9 cellular contexts compared by ENCODE assay signal in the genomic region with DNA sequence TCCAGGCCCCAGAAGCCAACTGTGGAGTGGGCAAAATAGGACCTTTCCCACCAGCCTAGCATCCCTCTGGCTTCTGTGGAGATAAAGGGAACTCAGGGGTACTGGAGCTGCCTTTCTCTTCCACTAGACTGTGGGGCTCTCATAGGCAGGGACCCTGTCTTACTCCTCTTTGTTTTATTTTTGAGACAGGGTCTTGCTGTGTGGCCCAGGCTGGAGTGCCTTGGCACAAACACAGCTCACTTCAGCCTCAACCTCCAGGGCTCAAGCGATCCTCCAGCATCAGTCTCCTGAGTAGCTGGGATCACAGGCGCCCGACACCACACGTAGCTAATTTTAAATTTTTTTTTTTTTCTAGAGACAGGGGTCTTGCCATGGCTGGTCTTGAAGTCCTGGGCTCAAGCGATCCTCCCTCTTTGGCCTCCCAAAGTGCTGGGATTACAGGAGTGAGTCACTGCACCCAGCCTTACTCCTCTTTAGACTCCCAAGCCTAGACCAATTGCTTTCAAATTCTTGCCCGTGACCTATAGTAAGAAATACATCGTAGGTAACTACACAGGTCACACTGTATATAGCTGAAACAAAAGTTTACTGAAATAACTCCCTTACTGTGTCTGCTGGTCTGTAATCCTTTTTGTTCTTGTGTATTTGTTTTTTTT. TPM values are rescaled to one million over a fixed set of nuclear protein-coding genes. Genes with fewer than 3 reads are reported as not detected.
DNase-seq lines count a peak whose midpoint lies in the region; ATAC-seq, FAIRE-seq and TF ChIP-seq lines count a peak whose summit lies in the region.
"Had no signal": no experiment of that assay in that cellular context is flagged by ENCODE, and none has a peak within 500 bp of the region (broad histone marks: within the 10 kb centered on the region; RNA-seq: fewer than 3 reads in every experiment).

No MANE protein-coding gene starts in this region.

- no peaks in the 10 kb centered on the region for H3K27me3 ChIP-seq in DND-41 (ENCODE audit: insufficient read depth, low read length, poor library complexity)
- H3K27me3 ChIP-seq in PC-9 (ENCODE audit: insufficient read depth, low read depth), result no peaks in the 10 kb centered on the region
- H3K27me3 ChIP-seq in endothelial cell of umbilical vein (ENCODE audit: control insufficient read depth in 2 of 2, insufficient read depth in 2 of 2, low read length in 2 of 2), result no peaks in the 10 kb centered on the region
- no peaks in the 10 kb centered on the region for H3K27me3 ChIP-seq in prostate gland (replicated peaks; ENCODE audit: insufficient read depth)
- no peaks in the 10 kb centered on the region for H3K27me3 ChIP-seq in aorta (ENCODE audit: control insufficient read depth in 1 of 2, insufficient read depth in 2 of 2, low read length in 1 of 2)

- dilution Hi-C loops in endothelial cell of umbilical vein (cut with MboI; ENCODE audit: extremely low pct_ligation_motif_present, low sequenced_read_pairs), result no loop called here

- H3K4me1 ChIP-seq in DND-41 (ENCODE audit: insufficient read depth, low read length) (peaks cover 34% of the 10 kb centered on the region), PC-9 (replicated peaks; ENCODE audit: insufficient read depth) (peaks cover 56% of the 10 kb centered on the region), endothelial cell of umbilical vein (ENCODE audit: control insufficient read depth, extremely low read depth, insufficient read depth, low read length) (peaks cover 24% of the 10 kb centered on the region), prostate gland (replicated peaks) (peaks cover 33% of the 10 kb centered on the region), aorta (ENCODE audit: control insufficient read depth in 1 of 2, insufficient read depth in 2 of 2, low read length in 2 of 2) (no peaks in the 10 kb centered on the region)

- WGBS in prostate gland, result 89% methylated on average over 7 of the region's 7 CpGs
- 92 to 96% methylated on average over 7 of the region's 7 CpGs for WGBS in aorta, 2 donors

- CTCF ChIA-PET in PC-9 (lab: Charles Lee), result no interaction called here
- CTCF ChIA-PET in endothelial cell of umbilical vein (lab: Charles Lee), result interaction anchor here (0.5 to 1.3 kb wide), 2 partner anchors 152 to 307 kb away, joined by 3 read pairs; partner anchors contain the start of gene SREBF1

- TF ChIP-seq CTCF in DND-41 (IDR thresholded peaks at IDR 0.05; ENCODE audit: borderline replicate concordance, extremely low read depth, low read length, poor library complexity, severe bottlenecking) (no peak), PC-9 (conservative IDR thresholded peaks at IDR 0.05) (no peak), endothelial cell of umbilical vein (IDR thresholded peaks at IDR 0.05; ENCODE audit: extremely low read depth in 1 of 2, insufficient read depth in 1 of 2, low read depth in 1 of 2, low read length in 2 of 2) (no peak), prostate gland (IDR thresholded peaks at IDR 0.05) (no peak), D721Med (IDR thresholded peaks at IDR 0.05; ENCODE audit: insufficient read depth, missing control alignments) (no peak)

- H3K4me3 ChIP-seq in DND-41 (ENCODE audit: low read depth in 1 of 2, low read length in 2 of 2) (peak overlapping the region in 1 of 2 experiments; percentile 79; a peak in 2 of 4 replicates), PC-9 (peak overlapping the region; percentile 73; the same call in 1 of the 2 replicates), endothelial cell of umbilical vein (replicated peaks in 1 of 3; ENCODE audit: insufficient read depth in 1 of 3, low read depth in 1 of 3, low read length in 3 of 3) (no peak overlapping the region), prostate gland (no peak overlapping the region), aorta (ENCODE audit: low read length in 2 of 2) (no peak overlapping the region)

- BruUV-seq in PC-9 (replicated peaks; lab: Mats Ljungman, UMichigan) (no TSS peak), endothelial cell of umbilical vein (replicated peaks; lab: Mats Ljungman, UMichigan) (no TSS peak)

- no peak for DNase-seq in DND-41
- DNase-seq in PC-9, result peak in 1 of 2 experiments; percentile 49
- no peak for DNase-seq in endothelial cell of umbilical vein (ENCODE audit: low read depth, low spot score)
- no peak for DNase-seq in prostate gland (ENCODE audit: low spot score)
- DNase-seq in D721Med (ENCODE audit: insufficient read length, low spot score), result no peak
- DNase-seq in head of caudate nucleus, result no peak
- no peak for DNase-seq in aorta
- DNase-seq: NCI-H2081 had no signal

- no peak for FAIRE-seq in endothelial cell of umbilical vein (lab: Jason Lieb, UNC)
- FAIRE-seq in D721Med (lab: Jason Lieb, UNC), result no peak

- POLR2A ChIA-PET in PC-9 (lab: Charles Lee; ENCODE audit: unreplicated experiment) (interaction anchor here (0.6 kb wide), 2 partner anchors 26 to 44 kb away, joined by 5 to 6 read pairs; no protein-coding TSS in a partner anchor), endothelial cell of umbilical vein (lab: Charles Lee) (no interaction called here)

- peaks cover 76% of the 10 kb centered on the region for H3K79me2 ChIP-seq in DND-41 (ENCODE audit: insufficient read depth, low read length)
- H3K79me2 ChIP-seq in PC-9 (ENCODE audit: low read depth), result peaks cover 69% of the 10 kb centered on the region
- H3K79me2 ChIP-seq in endothelial cell of umbilical vein (ENCODE audit: control insufficient read depth, insufficient read depth, low read length), result peaks cover 68% of the 10 kb centered on the region

- peak overlapping the region; percentile 87 for H3K4me2 ChIP-seq in DND-41 (ENCODE audit: insufficient read depth, low read length)
- H3K4me2 ChIP-seq in PC-9, result peak overlapping the region; percentile 95
- H3K4me2 ChIP-seq in endothelial cell of umbilical vein (ENCODE audit: insufficient read depth, low read length), result no peak overlapping the region

- ATAC-seq in DND-41 (ENCODE audit: insufficient read depth, low read depth) (no peak), GM18511 (IDR thresholded peaks at IDR 0.05; ENCODE audit: unreplicated experiment) (no peak), aorta (ENCODE audit: low FRiP score) (no peak)

- H3K9ac ChIP-seq in DND-41 (ENCODE audit: low read depth, low read length) (peak overlapping the region; percentile 97), endothelial cell of umbilical vein (replicated peaks; ENCODE audit: extremely low read depth, insufficient read depth, low read length) (peak overlapping the region; percentile 86)

- H3K9me3 ChIP-seq in DND-41 (ENCODE audit: insufficient read depth, low read length, severe bottlenecking) (no peaks in the 10 kb centered on the region), PC-9 (ENCODE audit: insufficient read depth, low read depth) (no peaks in the 10 kb centered on the region), endothelial cell of umbilical vein (replicated peaks; ENCODE audit: control insufficient read depth, insufficient read depth, low read length) (no peaks in the 10 kb centered on the region), prostate gland (no peaks in the 10 kb centered on the region), aorta (ENCODE audit: control insufficient read depth, low read length) (no peaks in the 10 kb centered on the region)

- H4K20me1 ChIP-seq in DND-41 (ENCODE audit: insufficient read depth, low read length), result peaks cover 52% of the 10 kb centered on the region
- no peaks in the 10 kb centered on the region for H4K20me1 ChIP-seq in PC-9 (ENCODE audit: insufficient read depth)
- no peaks in the 10 kb centered on the region for H4K20me1 ChIP-seq in endothelial cell of umbilical vein (replicated peaks; ENCODE audit: control insufficient read depth, extremely low read depth, insufficient read depth, low read length)

- intact Hi-C loops in PC-9 (cut with micrococcal nuclease; ENCODE audit: unreplicated experiment) (loop anchor here (2.0 kb wide), 1 partner anchor 99 kb away; no protein-coding TSS in a partner anchor), endothelial cell of umbilical vein (cut with micrococcal nuclease) (loop anchor here (2.0 to 5.0 kb wide), 2 partner anchors 101 to 193 kb away; no protein-coding TSS in a partner anchor), prostate gland (cut with DNase I) (loop anchor here (2.0 to 5.0 kb wide), 3 partner anchors 91 to 353 kb away; partner anchors contain the start of genes ATPAF2 and GID4), head of caudate nucleus (cut with DNase I) (loop anchor here (5.0 to 10.0 kb wide), 3 partner anchors 38 to 173 kb away; no protein-coding TSS in a partner anchor), aorta (cut with DNase I) (loop anchor here (5.0 to 10.0 kb wide), 4 partner anchors 38 to 348 kb away; no protein-coding TSS in a partner anchor)

- TF ChIP-seq POLR2A in endothelial cell of umbilical vein (IDR thresholded peaks at IDR 0.05; ENCODE audit: low read depth, low read length) (no peak), prostate gland (IDR thresholded peaks at IDR 0.05) (no peak)

- H2AFZ ChIP-seq in DND-41 (ENCODE audit: low read depth, low read length) (no peak overlapping the region), PC-9 (no peak overlapping the region), endothelial cell of umbilical vein (ENCODE audit: low read depth, low read length) (no peak overlapping the region)

- H3K36me3 ChIP-seq in DND-41 (ENCODE audit: insufficient read depth, low read length) (peaks cover 16% of the 10 kb centered on the region), PC-9 (ENCODE audit: low read depth) (no peaks in the 10 kb centered on the region), endothelial cell of umbilical vein (ENCODE audit: control insufficient read depth in 2 of 2, extremely low read depth in 1 of 2, insufficient read depth in 2 of 2, low read length in 2 of 2) (no peaks in the 10 kb centered on the region), prostate gland (no peaks in the 10 kb centered on the region), aorta (ENCODE audit: control insufficient read depth in 1 of 2, insufficient read depth in 2 of 2, low read length in 1 of 2) (no peaks in the 10 kb centered on the region)

- H3K27ac ChIP-seq in DND-41 (ENCODE audit: low read length) (peak overlapping the region; percentile 84), PC-9 (peak overlapping the region; percentile 64), endothelial cell of umbilical vein (ENCODE audit: insufficient read depth, low read depth, low read length) (peak overlapping the region; percentile 79), prostate gland (peak overlapping the region; percentile 94 to 99), aorta (ENCODE audit: low read depth in 1 of 2, low read length in 2 of 2) (peak overlapping the region in 1 of 2 donors; percentile 81)

- H3K9me1 ChIP-seq in endothelial cell of umbilical vein (replicated peaks; ENCODE audit: control insufficient read depth, extremely low read depth, insufficient read depth, low read length), result no peaks in the 10 kb centered on the region

- no peaks in the 10 kb centered on the region for H3K9me2 ChIP-seq in PC-9 (ENCODE audit: insufficient read depth)

- peaks cover 38% of the 10 kb centered on the region for H3F3A ChIP-seq in PC-9 (ENCODE audit: insufficient read depth, low read depth)

RNA-seq across cellular contexts. Expression of gene RAI1, which starts 2.6 kb away (rescaled TPM):
- total RNA-seq in PC-9 (2021) (86.3 and 92.9 TPM in 2 replicates), endothelial cell of umbilical vein (43.3 and 47.3 TPM in 2 replicates), prostate gland (10 to 100 TPM; 69.2 to 71.0 TPM), aorta (10 to 100 TPM; 23.9 to 35.8 TPM)
- polyA plus RNA-seq in endothelial cell of umbilical vein (7.4 and 7.8 TPM in 2 replicates), aorta (1 to 10 TPM; 2.0 to 7.0 TPM)
- 5.2 and 6.3 TPM in 2 replicates for polyA plus RNA-seq in endothelial cell of umbilical vein (2011; cell fraction: cytosol; rRNA removed)
- polyA plus RNA-seq in endothelial cell of umbilical vein (2011; cell fraction: nucleus; rRNA removed), result 17.5 and 19.2 TPM in 2 replicates
- polyA plus RNA-seq in endothelial cell of umbilical vein (2012), result 14.2 and 19.1 TPM in 2 replicates
- 8.2 and 14.0 TPM in 2 replicates for polyA minus RNA-seq in endothelial cell of umbilical vein
- polyA minus RNA-seq in endothelial cell of umbilical vein (2011; cell fraction: cytosol; rRNA and poly(A)+ RNA removed), result 9.0 TPM
- 17.7 and 21.7 TPM in 2 replicates for polyA minus RNA-seq in endothelial cell of umbilical vein (2011; cell fraction: nucleus; rRNA and poly(A)+ RNA removed)
